Comparison of ENCODE assay signal across 16 cellular contexts in genomic region chr7:2545746-2546425, GRCh38. TPM values are rescaled to one million over a fixed set of nuclear protein-coding genes. Genes with fewer than 3 reads are reported as not detected.
DNase-seq lines count a peak whose midpoint lies in the region; ATAC-seq, FAIRE-seq and TF ChIP-seq lines count a peak whose summit lies in the region.
"Had no signal": no experiment of that assay in that cellular context is flagged by ENCODE, and none has a peak within 500 bp of the region (broad histone marks: within the 10 kb centered on the region; RNA-seq: fewer than 3 reads in every experiment).

No MANE protein-coding gene starts in this region.

- H3K23ac ChIP-seq in neuronal stem cell (ENCODE audit: low read depth, low read length, poor library complexity) (no peak overlapping the region), mesenchymal stem cell (ENCODE audit: low read length in 2 of 2) (no peak overlapping the region)

- peaks cover 0 to 5% of the 10 kb centered on the region in 2 experiments; a peak in 1 of 5 replicates for H3K4me1 ChIP-seq in K562 (replicated peaks in 1 of 2; ENCODE audit: control insufficient read depth in 2 of 2, insufficient read depth in 2 of 2, low read length in 2 of 2)
- no peaks in the 10 kb centered on the region for H3K4me1 ChIP-seq in neuronal stem cell (ENCODE audit: control insufficient read depth in 2 of 2, insufficient read depth in 1 of 2, low read depth in 1 of 2, low read length in 2 of 2)
- H3K4me1 ChIP-seq in mesenchymal stem cell (ENCODE audit: control insufficient read depth, insufficient read depth, low read depth, low read length) = no peaks in the 10 kb centered on the region
- H3K4me1 ChIP-seq: A549 had no signal

- H4K20me1 ChIP-seq in K562 (replicated peaks; ENCODE audit: control insufficient read depth, insufficient read depth, low read length) = peaks cover 4% of the 10 kb centered on the region; the same call in 1 of the 2 replicates

- H3K4me3 ChIP-seq in K562 = no peak overlapping the region
- H3K4me3 ChIP-seq in neuronal stem cell (ENCODE audit: low read length in 2 of 2) = no peak overlapping the region
- H3K4me3 ChIP-seq in mesenchymal stem cell (ENCODE audit: insufficient read depth in 1 of 2, low read depth in 1 of 2, low read length in 2 of 2) = no peak overlapping the region
- H3K4me3 ChIP-seq: A549 had no signal

- H3K79me1 ChIP-seq in neuronal stem cell (ENCODE audit: low read depth, low read length) (peaks cover 4% of the 10 kb centered on the region), mesenchymal stem cell (replicated peaks; ENCODE audit: low read length, poor library complexity, severe bottlenecking) (peaks cover 19% of the 10 kb centered on the region)

- H3K4ac ChIP-seq in neuronal stem cell (ENCODE audit: low read length) = no peak overlapping the region
- H3K4ac ChIP-seq in mesenchymal stem cell (ENCODE audit: low read depth in 1 of 2, low read length in 2 of 2) = no peak overlapping the region

- 96% methylated on average over 17 of the region's 20 CpGs for WGBS in K562 (ENCODE audit: insufficient coverage, low coverage, missing lambda C conversion rate)
- WGBS in neuronal stem cell (ENCODE audit: extremely low coverage in 2 of 2, insufficient read length in 2 of 2, insufficient replicate concordance in 1 of 2), 2 donors = no CpG with 5 or more reads among the region's 20 CpGs
- 97% methylated on average over 20 of the region's 20 CpGs for WGBS in mesenchymal stem cell

- TF ChIP-seq EP300 in K562 (IDR thresholded peaks at IDR 0.05; ENCODE audit: low read length) = no peak

- H3K27ac ChIP-seq in K562 (ENCODE audit: extremely low read depth, low read depth, low read length) (no peak overlapping the region), neuronal stem cell (replicated peaks; ENCODE audit: low read length) (no peak overlapping the region), mesenchymal stem cell (ENCODE audit: low read length, poor library complexity, severe bottlenecking) (no peak overlapping the region)
- H3K27ac ChIP-seq: A549, HL-60 had no signal

- H3K14ac ChIP-seq in neuronal stem cell (ENCODE audit: low read length) = no peak overlapping the region
- no peak overlapping the region for H3K14ac ChIP-seq in mesenchymal stem cell (ENCODE audit: low read length in 2 of 2)

- peak; percentile 41 for DNase-seq in cardiac septum (ENCODE audit: low spot score)
- no peak for DNase-seq in left ventricle myocardium superior
- no peak for DNase-seq in K562 (ENCODE audit: extremely low read depth in 1 of 4, low spot score in 3 of 4)
- no peak for DNase-seq in neuronal stem cell (ENCODE audit: low spot score)
- DNase-seq in COLO668 (lab: John Stamatoyannopoulos, UW; ENCODE audit: unreplicated experiment) = no peak
- no peak for DNase-seq in mesenchymal stem cell
- no peak for DNase-seq in LoVo (ENCODE audit: low spot score)
- DNase-seq: CD8-positive, alpha-beta T cell; DMS79 treated with DMSO at 0.1 percent for 48 hours; H9; NCI-H1092 treated with DMSO at 0.1 percent for 48 hours; NCI-H146; NCI-H2081; NK-92 treated with Interleukin-12 subunit alpha and Interleukin-12 subunit beta, amount 100 ng/mL, for 24 hours had no signal

- H3K27me3 ChIP-seq in K562 (ENCODE audit: control insufficient read depth in 2 of 2, insufficient read depth in 2 of 2, low read length in 2 of 2) (no peaks in the 10 kb centered on the region), neuronal stem cell (ENCODE audit: control insufficient read depth in 3 of 3, insufficient read depth in 3 of 3, low read depth in 1 of 3, low read length in 3 of 3) (no peaks in the 10 kb centered on the region), mesenchymal stem cell (ENCODE audit: control insufficient read depth in 1 of 2, insufficient read depth in 1 of 2, low read length in 2 of 2) (no peaks in the 10 kb centered on the region)

- TF ChIP-seq RAD21 in K562 (CRISPR knock-in tag; conservative IDR thresholded peaks at IDR 0.05 in 1 of 2, IDR thresholded peaks at IDR 0.05 in 1 of 2) = no peak

- intact Hi-C loops in cardiac septum (cut with DNase I) (no loop called here), left ventricle myocardium superior (cut with micrococcal nuclease) (no loop called here), K562 (cut with micrococcal nuclease) (no loop called here)

- H4K8ac ChIP-seq in neuronal stem cell (ENCODE audit: low read depth, low read length) (no peak overlapping the region), mesenchymal stem cell (ENCODE audit: low read length) (no peak overlapping the region)

- H3K9ac ChIP-seq in K562 (ENCODE audit: insufficient read depth in 1 of 2, low read depth in 2 of 2, low read length in 2 of 2) (0 out of 4 replicates have a peak overlapping the region, but pooled peaks of 1 of the 2 experiments have one; percentile 2), neuronal stem cell (ENCODE audit: low read depth, low read length, poor library complexity) (no peak overlapping the region), mesenchymal stem cell (ENCODE audit: low read length) (no peak overlapping the region)

- POLR2A ChIA-PET in K562 (lab: Yijun Ruan, JAX) = interaction anchor here (0.7 to 1.5 kb wide), 2 partner anchors 10 to 190 kb away, joined by 3 to 5 read pairs; partner anchors contain the start of gene BRAT1

- no TSS peak for BruUV-seq in K562 (replicated peaks; lab: Mats Ljungman, UMichigan)

- H4K91ac ChIP-seq in neuronal stem cell (ENCODE audit: low read depth, low read length, poor library complexity) = no peak overlapping the region
- no peak overlapping the region for H4K91ac ChIP-seq in mesenchymal stem cell (ENCODE audit: low read length)

- H2AFZ ChIP-seq in K562 (ENCODE audit: low read depth, low read length) = no peak overlapping the region
- H2AFZ ChIP-seq in neuronal stem cell (ENCODE audit: low read length) = no peak overlapping the region
- H2AFZ ChIP-seq in mesenchymal stem cell (ENCODE audit: low read depth, low read length) = no peak overlapping the region

- no peaks in the 10 kb centered on the region for H3K9me1 ChIP-seq in K562 (ENCODE audit: control insufficient read depth, insufficient read depth, low read length)

- CTCF ChIA-PET in K562 (lab: Yijun Ruan, JAX; ENCODE audit: low intra/inter-chr PET ratio) = interaction anchor here (1.4 kb wide), 1 partner anchor 10 kb away, joined by 3 read pairs; the partner anchor contains the start of gene BRAT1

- H3K18ac ChIP-seq in neuronal stem cell (ENCODE audit: low read length) (peak overlapping the region; percentile 59), mesenchymal stem cell (ENCODE audit: low read depth in 1 of 2, low read length in 2 of 2) (no peak overlapping the region)

- H2AK5ac ChIP-seq in neuronal stem cell (ENCODE audit: low read depth, low read length) (no peak overlapping the region), mesenchymal stem cell (ENCODE audit: low read length, severe bottlenecking) (no peak overlapping the region)

- in situ Hi-C loops in K562 (cut with MboI) = no loop called here

- H2BK12ac ChIP-seq in neuronal stem cell (ENCODE audit: low read length) (no peak overlapping the region), mesenchymal stem cell (ENCODE audit: low read length in 2 of 2) (no peak overlapping the region)

- no peak for FAIRE-seq in K562 (lab: Jason Lieb, UNC)
- FAIRE-seq: A549 had no signal

- H3K79me2 ChIP-seq in K562 (ENCODE audit: control insufficient read depth, insufficient read depth, low read length) = 0 out of 3 replicates have a peak, but pooled peaks cover 5% of the 10 kb centered on the region

- no peak for TF ChIP-seq POLR2A in K562 (conservative IDR thresholded peaks at IDR 0.05)

- no peak overlapping the region for H2BK15ac ChIP-seq in neuronal stem cell (ENCODE audit: low read length)
- H2BK15ac ChIP-seq in mesenchymal stem cell (ENCODE audit: low read depth, poor library complexity, severe bottlenecking) = no peak overlapping the region

- TF ChIP-seq CTCF in K562 (IDR thresholded peaks at IDR 0.05 in 2 of 3, conservative IDR thresholded peaks at IDR 0.05 in 1 of 3; ENCODE audit: insufficient read depth in 2 of 3, low read depth in 1 of 3, low read length in 3 of 3) = no peak

- peaks cover 85% of the 10 kb centered on the region for H3K36me3 ChIP-seq in K562 (ENCODE audit: control insufficient read depth, insufficient read depth, low read length)
- peaks cover 38 to 94% of the 10 kb centered on the region in 2 donors for H3K36me3 ChIP-seq in neuronal stem cell (replicated peaks in 1 of 2; ENCODE audit: control insufficient read depth in 2 of 2, insufficient read depth in 2 of 2, low read length in 2 of 2)
- H3K36me3 ChIP-seq in mesenchymal stem cell (ENCODE audit: control insufficient read depth in 1 of 2, insufficient read depth in 2 of 2, low read depth in 1 of 2, low read length in 2 of 2) = peaks cover 66 to 72% of the 10 kb centered on the region in 2 experiments

- H3K9me3 ChIP-seq in K562 (replicated peaks; ENCODE audit: control insufficient read depth, insufficient read depth, low read depth, low read length) = no peaks in the 10 kb centered on the region
- H3K9me3 ChIP-seq in neuronal stem cell (replicated peaks in 1 of 2; ENCODE audit: control insufficient read depth in 2 of 2, insufficient read depth in 1 of 2, low read depth in 1 of 2, low read length in 2 of 2) = no peaks in the 10 kb centered on the region
- no peaks in the 10 kb centered on the region for H3K9me3 ChIP-seq in mesenchymal stem cell (ENCODE audit: control insufficient read depth, low read length)
- H3K9me3 ChIP-seq: A549 had no signal

- no peak overlapping the region for H2BK5ac ChIP-seq in neuronal stem cell (ENCODE audit: low read length)
- H2BK5ac ChIP-seq in mesenchymal stem cell (ENCODE audit: low read depth, low read length, poor library complexity, severe bottlenecking) = no peak overlapping the region

- H3K4me2 ChIP-seq in K562 (ENCODE audit: insufficient read depth, low read length) = no peak overlapping the region
- no peak overlapping the region for H3K4me2 ChIP-seq in neuronal stem cell (ENCODE audit: insufficient read depth, low read length, poor library complexity, severe bottlenecking)
- H3K4me2 ChIP-seq in mesenchymal stem cell (ENCODE audit: low read length, poor library complexity, severe bottlenecking) = no peak overlapping the region
- H3K4me2 ChIP-seq: A549 had no signal

- no peak for ATAC-seq in left ventricle myocardium superior
- ATAC-seq in K562 = no peak
- ATAC-seq: A549; CD8-positive, alpha-beta T cell had no signal

- H2BK120ac ChIP-seq in neuronal stem cell (ENCODE audit: low read depth, low read length) (no peak overlapping the region), mesenchymal stem cell (ENCODE audit: low read depth, low read length) (no peak overlapping the region)

RNA-seq across cellular contexts. Expression of gene BRAT1, which starts 9.4 kb away (rescaled TPM):
- 12.8 TPM for total RNA-seq in cardiac septum
- 16.5 TPM for total RNA-seq in left ventricle myocardium superior
- total RNA-seq in K562 (2011; cell fraction: chromatin; rRNA removed; ENCODE audit: low replicate concordance) = 18.7 and 76.7 TPM in 2 replicates
- total RNA-seq in K562 (2011; cell fraction: nucleolus; rRNA removed) = 75.9 and 80.0 TPM in 2 replicates
- 35.8 and 37.1 TPM in 2 replicates for total RNA-seq in K562 (2011; cell fraction: nucleoplasm; rRNA removed)
- 48.2 and 53.8 TPM in 2 replicates for total RNA-seq in K562 (2014; rRNA removed)
- 1.9 and 3.7 TPM in 2 replicates for total RNA-seq in K562 (2014; rRNA removed; fragmentation: Illumina TruSeq; extraction: Trizol)
- 14.6 and 17.4 TPM in 2 replicates for total RNA-seq in K562 (2015; rRNA removed; fragmentation: Illumina TruSeq; extraction: Trizol)
- total RNA-seq in K562 (2021) = 49.6 and 49.8 TPM in 2 replicates
- 10.5 and 23.7 TPM in 2 replicates for polyA plus RNA-seq in K562 (2011; rRNA removed)
- 14.1 and 48.2 TPM in 2 replicates for polyA plus RNA-seq in K562 (2011; cell fraction: cytosol; rRNA removed)
- polyA plus RNA-seq in K562 (2011; cell fraction: nucleus; rRNA removed) = 84.7 and 142 TPM in 2 replicates
- 37.7 and 38.8 TPM in 2 replicates for polyA plus RNA-seq in K562 (2012)
- polyA plus RNA-seq in K562 (2014; fragmentation: Illumina TruSeq; extraction: Trizol) = 5.8 and 20.3 TPM in 2 replicates
- under 1 TPM; 0.13 to 0.31 TPM for polyA plus RNA-seq in K562 (2014; fragmentation: Nextera tagmentation; extraction: Ambion mirVana)
- polyA plus RNA-seq in K562 (2014; rRNA removed) = 35.3 and 39.1 TPM in 2 replicates
- polyA minus RNA-seq in K562 (2011; rRNA and poly(A)+ RNA removed) = 3.2 and 7.4 TPM in 2 replicates
- polyA minus RNA-seq in K562 (2011; cell fraction: cytosol; rRNA and poly(A)+ RNA removed) = 27.3 and 27.9 TPM in 2 replicates
- 22.2 and 25.0 TPM in 2 replicates for polyA minus RNA-seq in K562 (2011; cell fraction: nucleus; rRNA and poly(A)+ RNA removed)
- 18.7 TPM for polyA plus RNA-seq in neuronal stem cell (2013, experiment 1 of 2)
- polyA plus RNA-seq in neuronal stem cell (2013, experiment 2 of 2) = 18.1 TPM
- polyA plus RNA-seq in mesenchymal stem cell (2013, experiment 1 of 2) = 10.5 TPM
- 10.6 TPM for polyA plus RNA-seq in mesenchymal stem cell (2013, experiment 2 of 2)

RNA-seq across cellular contexts. Expression of gene IQCE, which starts 12.9 kb away (rescaled TPM):
- total RNA-seq in cardiac septum = 13.3 TPM
- 11.9 TPM for total RNA-seq in left ventricle myocardium superior
- 26.8 and 52.1 TPM in 2 replicates for total RNA-seq in K562 (2011; cell fraction: chromatin; rRNA removed; ENCODE audit: low replicate concordance)
- 20.3 and 21.5 TPM in 2 replicates for total RNA-seq in K562 (2011; cell fraction: nucleolus; rRNA removed)
- total RNA-seq in K562 (2011; cell fraction: nucleoplasm; rRNA removed) = 22.9 and 30.8 TPM in 2 replicates
- total RNA-seq in K562 (2014; rRNA removed) = 7.2 and 8.5 TPM in 2 replicates
- total RNA-seq in K562 (2014; rRNA removed; fragmentation: Illumina TruSeq; extraction: Trizol) = 1.7 and 3.5 TPM in 2 replicates
- total RNA-seq in K562 (2015; rRNA removed; fragmentation: Illumina TruSeq; extraction: Trizol) = 3.7 and 4.2 TPM in 2 replicates
- 7.8 and 8.7 TPM in 2 replicates for total RNA-seq in K562 (2021)
- polyA plus RNA-seq in K562 (2011; rRNA removed) = 3.2 and 5.0 TPM in 2 replicates
- 2.3 and 3.0 TPM in 2 replicates for polyA plus RNA-seq in K562 (2011; cell fraction: cytosol; rRNA removed)
- polyA plus RNA-seq in K562 (2011; cell fraction: nucleus; rRNA removed) = 12.8 and 18.1 TPM in 2 replicates
- polyA plus RNA-seq in K562 (2012) = 5.3 and 7.0 TPM in 2 replicates
- 4.4 and 6.5 TPM in 2 replicates for polyA plus RNA-seq in K562 (2014; fragmentation: Illumina TruSeq; extraction: Trizol)
- under 1 TPM; 0.18 to 0.28 TPM for polyA plus RNA-seq in K562 (2014; fragmentation: Nextera tagmentation; extraction: Ambion mirVana)
- 5.1 and 6.1 TPM in 2 replicates for polyA plus RNA-seq in K562 (2014; rRNA removed)
- polyA minus RNA-seq in K562 (2011; rRNA and poly(A)+ RNA removed) = 3.7 and 4.7 TPM in 2 replicates
- polyA minus RNA-seq in K562 (2011; cell fraction: cytosol; rRNA and poly(A)+ RNA removed) = 3.9 and 4.8 TPM in 2 replicates
- 5.5 and 5.9 TPM in 2 replicates for polyA minus RNA-seq in K562 (2011; cell fraction: nucleus; rRNA and poly(A)+ RNA removed)
- polyA plus RNA-seq in neuronal stem cell (2013, experiment 1 of 2) = 10.4 TPM
- polyA plus RNA-seq in neuronal stem cell (2013, experiment 2 of 2) = 10.3 TPM
- 10.2 TPM for polyA plus RNA-seq in mesenchymal stem cell (2013, experiment 1 of 2)
- polyA plus RNA-seq in mesenchymal stem cell (2013, experiment 2 of 2) = 10.0 TPM

RNA-seq across cellular contexts. Expression of gene LFNG, which starts 26.3 kb away (rescaled TPM):
- 6.2 TPM for total RNA-seq in cardiac septum
- 6.4 TPM for total RNA-seq in left ventricle myocardium superior
- total RNA-seq in K562 (2011; cell fraction: chromatin; rRNA removed; ENCODE audit: low replicate concordance) = 0.76 and 4.3 TPM in 2 replicates
- 3.6 and 4.7 TPM in 2 replicates for total RNA-seq in K562 (2011; cell fraction: nucleolus; rRNA removed)
- total RNA-seq in K562 (2011; cell fraction: nucleoplasm; rRNA removed) = 2.0 and 2.1 TPM in 2 replicates
- total RNA-seq in K562 (2014; rRNA removed) = 0.49 and 0.73 TPM in 2 replicates
- 0.18 and 0.22 TPM in 2 replicates for total RNA-seq in K562 (2014; rRNA removed; fragmentation: Illumina TruSeq; extraction: Trizol)
- 0.25 and 0.30 TPM in 2 replicates for total RNA-seq in K562 (2015; rRNA removed; fragmentation: Illumina TruSeq; extraction: Trizol)
- 0.81 and 0.89 TPM in 2 replicates for total RNA-seq in K562 (2021)
- 0.86 and 1.2 TPM in 2 replicates for polyA plus RNA-seq in K562 (2011; rRNA removed)
- 1.4 and 2.5 TPM in 2 replicates for polyA plus RNA-seq in K562 (2011; cell fraction: cytosol; rRNA removed)
- polyA plus RNA-seq in K562 (2011; cell fraction: nucleus; rRNA removed) = 4.7 and 6.5 TPM in 2 replicates
- polyA plus RNA-seq in K562 (2012) = 0.43 and 0.47 TPM in 2 replicates
- 0.24 and 0.39 TPM in 2 replicates for polyA plus RNA-seq in K562 (2014; fragmentation: Illumina TruSeq; extraction: Trizol)
- polyA plus RNA-seq in K562 (2014; fragmentation: Nextera tagmentation; extraction: Ambion mirVana) = under 1 TPM in 1 of 2 experiments, not detected in 1; 0.03 TPM
- polyA plus RNA-seq in K562 (2014; rRNA removed) = 0.25 and 0.28 TPM in 2 replicates
- polyA minus RNA-seq in K562 (2011; rRNA and poly(A)+ RNA removed) = 0.45 and 0.49 TPM in 2 replicates
- polyA minus RNA-seq in K562 (2011; cell fraction: cytosol; rRNA and poly(A)+ RNA removed) = 0.91 and 1.0 TPM in 2 replicates
- polyA minus RNA-seq in K562 (2011; cell fraction: nucleus; rRNA and poly(A)+ RNA removed) = 3.6 and 3.8 TPM in 2 replicates
- 84.0 TPM for polyA plus RNA-seq in neuronal stem cell (2013, experiment 1 of 2)
- 82.3 TPM for polyA plus RNA-seq in neuronal stem cell (2013, experiment 2 of 2)
- polyA plus RNA-seq in mesenchymal stem cell (2013, experiment 1 of 2) = 0.22 TPM
- 0.21 TPM for polyA plus RNA-seq in mesenchymal stem cell (2013, experiment 2 of 2)
